Comparison of ENCODE assay signal across 9 cellular contexts in genomic region chr7:101947899-101948298, GRCh38.
DNase-seq lines count a peak whose midpoint lies in the region; ATAC-seq and TF ChIP-seq lines count a peak whose summit lies in the region.
"Had no signal": no experiment of that assay in that cellular context is flagged by ENCODE, and none has a peak within 500 bp of the region (broad histone marks: within the 10 kb centered on the region; RNA-seq: fewer than 3 reads in every experiment).

No MANE protein-coding gene starts in this region.

- no peak overlapping the region for H2AFZ ChIP-seq in OCI-LY1 (ENCODE audit: low read length)

- TF ChIP-seq CTCF in OCI-LY1 (IDR thresholded peaks at IDR 0.05; ENCODE audit: low read length) (no peak), esophagus squamous epithelium (IDR thresholded peaks at IDR 0.05) (no peak)

- H3K9me3 ChIP-seq in OCI-LY1 (ENCODE audit: low read length) (no peaks in the 10 kb centered on the region), esophagus squamous epithelium (no peaks in the 10 kb centered on the region), T-helper 17 cell (ENCODE audit: control insufficient read depth, low read length, poor library complexity, severe bottlenecking) (no peaks in the 10 kb centered on the region)

- 58 to 64% methylated on average over 10 of the region's 10 CpGs for WGBS in esophagus squamous epithelium, 2 donors

- intact Hi-C loops in esophagus squamous epithelium (cut with DNase I), result no loop called here

- no peak for TF ChIP-seq POLR2A in esophagus squamous epithelium (IDR thresholded peaks at IDR 0.05)

- POLR2A ChIA-PET in HEK293T (lab: Yijun Ruan, JAX), result no interaction called here

- H3K36me3 Mint-ChIP-seq in activated naive CD4-positive, alpha-beta T cell treated with anti-CD3 and anti-CD28 coated beads, Interleukin-2, amount 50 U/mL, for 72 hours, result no peaks in the 10 kb centered on the region
- no peaks in the 10 kb centered on the region for H3K36me3 Mint-ChIP-seq in T-helper 17 cell (ENCODE audit: low read depth)

- H3K27me3 Mint-ChIP-seq in T-helper 17 cell, result no peaks in the 10 kb centered on the region

- CTCF ChIA-PET in HEK293T (lab: Yijun Ruan, JAX), result no interaction called here

- no peaks in the 10 kb centered on the region for H3K9me3 Mint-ChIP-seq in activated naive CD4-positive, alpha-beta T cell treated with anti-CD3 and anti-CD28 coated beads, Interleukin-2, amount 50 U/mL, for 72 hours

- H3K27ac ChIP-seq in OCI-LY1 (ENCODE audit: low read depth, low read length, poor library complexity, severe bottlenecking) (peak overlapping the region; percentile 84), esophagus squamous epithelium (peak overlapping the region in 3 of 4 donors; percentile 33 to 65 (median 61)), rectal smooth muscle tissue (ENCODE audit: low read depth, low read length) (peak overlapping the region; percentile 88)

- no peak overlapping the region for H3K4me3 Mint-ChIP-seq in T-helper 17 cell

- H3K4me1 ChIP-seq in OCI-LY1 (ENCODE audit: insufficient read depth, low read length, severe bottlenecking), result peaks cover 82% of the 10 kb centered on the region
- H3K4me1 ChIP-seq in esophagus squamous epithelium, result peaks cover 5 to 64% (median 36%) of the 10 kb centered on the region in 3 donors
- peaks cover 51% of the 10 kb centered on the region for H3K4me1 ChIP-seq in rectal smooth muscle tissue (ENCODE audit: control insufficient read depth, insufficient read depth, low read length)

- no peaks in the 10 kb centered on the region for H3F3A ChIP-seq in OCI-LY1 (ENCODE audit: insufficient read depth, low read length)

- H3K27me3 ChIP-seq in OCI-LY1 (ENCODE audit: insufficient read depth, low read length) (no peaks in the 10 kb centered on the region), esophagus squamous epithelium (no peaks in the 10 kb centered on the region), rectal smooth muscle tissue (ENCODE audit: control insufficient read depth, insufficient read depth, low read length) (no peaks in the 10 kb centered on the region)

- ATAC-seq in HG02571 (IDR thresholded peaks at IDR 0.05; ENCODE audit: unreplicated experiment) (no peak), T-helper 17 cell (no peak)
- ATAC-seq in activated naive CD4-positive, alpha-beta T cell treated with anti-CD3 and anti-CD28 coated beads, Interleukin-2, amount 50 U/mL, for 72 hours, result no peak

- H4K20me1 ChIP-seq in OCI-LY1 (ENCODE audit: insufficient read depth, low read length), result no peaks in the 10 kb centered on the region

- H3K79me2 ChIP-seq in OCI-LY1 (ENCODE audit: insufficient read depth, low read length), result peaks cover 49% of the 10 kb centered on the region

- peaks cover 10% of the 10 kb centered on the region for H3K4me1 Mint-ChIP-seq in T-helper 17 cell

- no peaks in the 10 kb centered on the region for H3K9me2 ChIP-seq in OCI-LY1 (ENCODE audit: low read depth, low read length)

- H3K27ac Mint-ChIP-seq in activated naive CD4-positive, alpha-beta T cell treated with anti-CD3 and anti-CD28 coated beads, Interleukin-2, amount 50 U/mL, for 72 hours, result no peak overlapping the region
- no peak overlapping the region for H3K27ac Mint-ChIP-seq in T-helper 17 cell

- DNase-seq in HEK293T (ENCODE audit: extremely low spot score), result peak; percentile 34
- no peak for DNase-seq in esophagus squamous epithelium (lab: John Stamatoyannopoulos, UW)
- DNase-seq in activated naive CD4-positive, alpha-beta T cell treated with anti-CD3 and anti-CD28 coated beads, Interleukin-2, amount 50 U/mL, for 72 hours (ENCODE audit: low spot score in 2 of 2), result no peak
- DNase-seq in activated CD4-positive, alpha-beta T cell treated with anti-CD3 and anti-CD28 coated beads for 4 hours, result no peak
- DNase-seq in T-helper 17 cell, result no peak
- DNase-seq: DND-41 had no signal

- peak overlapping the region; percentile 35; the same call in 1 of the 2 replicates for H3K9ac ChIP-seq in OCI-LY1 (ENCODE audit: low read length)
- H3K9ac ChIP-seq in rectal smooth muscle tissue (ENCODE audit: low read length), result no peak overlapping the region

- peaks cover 34% of the 10 kb centered on the region; the same call in 1 of the 2 replicates for H3K36me3 ChIP-seq in OCI-LY1 (ENCODE audit: insufficient read depth, low read length)
- H3K36me3 ChIP-seq in esophagus squamous epithelium, result no peaks in the 10 kb centered on the region
- no peaks in the 10 kb centered on the region for H3K36me3 ChIP-seq in rectal smooth muscle tissue (ENCODE audit: control insufficient read depth, insufficient read depth, low read length)

- H3K4me3 ChIP-seq in OCI-LY1 (ENCODE audit: low read depth, low read length, poor library complexity, severe bottlenecking), result peak overlapping the region; percentile 7
- H3K4me3 ChIP-seq in esophagus squamous epithelium, result no peak overlapping the region
- H3K4me3 ChIP-seq in rectal smooth muscle tissue (ENCODE audit: low read length), result no peak overlapping the region

- peak overlapping the region; percentile 31; the same call in 1 of the 2 replicates for H3K4me2 ChIP-seq in OCI-LY1 (ENCODE audit: low read length)

TF ChIP-seq in HEK293T, 16 proteins besides CTCF, POLR2A, EP300 and RAD21:
- no peak for TF ChIP-seq CTBP1 (IDR thresholded peaks at IDR 0.05; ENCODE audit: borderline replicate concordance)
- no peak for TF ChIP-seq NFRKB (IDR thresholded peaks at IDR 0.05)
- no peak for TF ChIP-seq L3MBTL2 (conservative IDR thresholded peaks at IDR 0.05)
- no peak for TF ChIP-seq LEF1 (IDR thresholded peaks at IDR 0.05; ENCODE audit: borderline replicate concordance)
- no peak for TF ChIP-seq FOXK2 (IDR thresholded peaks at IDR 0.05)
- no peak for TF ChIP-seq ARNT (IDR thresholded peaks at IDR 0.05)
- TF ChIP-seq TARDBP (IDR thresholded peaks at IDR 0.05), result no peak
- no peak for TF ChIP-seq FOXM1 (IDR thresholded peaks at IDR 0.05; ENCODE audit: borderline replicate concordance)
- no peak for TF ChIP-seq FOXA1 (IDR thresholded peaks at IDR 0.05)
- no peak for TF ChIP-seq PKNOX1 (IDR thresholded peaks at IDR 0.05)
- no peak for TF ChIP-seq ZNF384 (IDR thresholded peaks at IDR 0.05)
- no peak for TF ChIP-seq BHLHE40 (IDR thresholded peaks at IDR 0.05; ENCODE audit: borderline replicate concordance)
- TF ChIP-seq ELF4 (IDR thresholded peaks at IDR 0.05), result no peak
- TF ChIP-seq HDGF (IDR thresholded peaks at IDR 0.05; ENCODE audit: borderline replicate concordance), result no peak
- no peak for TF ChIP-seq SP1 (IDR thresholded peaks at IDR 0.05)
